In the genomic region with DNA sequence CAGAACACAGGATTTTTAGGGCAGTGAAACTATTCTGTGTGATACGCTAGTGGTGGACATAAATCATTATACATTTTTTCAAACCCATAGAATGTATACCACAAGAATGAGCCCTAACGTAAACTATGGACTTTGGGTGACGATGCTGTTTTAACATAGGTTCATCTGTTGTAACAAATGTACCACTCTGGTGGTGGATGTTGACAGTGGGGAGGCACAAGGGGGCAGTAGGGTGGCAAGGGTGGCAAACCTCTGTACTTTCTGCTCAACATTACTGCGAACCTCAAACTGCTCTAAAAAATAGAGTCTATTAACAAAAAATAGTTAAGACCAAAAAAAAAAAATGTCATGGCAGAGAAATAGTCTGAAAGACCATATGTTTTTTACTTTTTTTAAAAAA, we compare ENCODE assay signal across 9 cellular contexts. TPM values are rescaled to one million over a fixed set of nuclear protein-coding genes. Genes with fewer than 3 reads are reported as not detected.
DNase-seq lines count a peak whose midpoint lies in the region; ATAC-seq and TF ChIP-seq lines count a peak whose summit lies in the region.
"Had no signal": no experiment of that assay in that cellular context is flagged by ENCODE, and none has a peak within 500 bp of the region (broad histone marks: within the 10 kb centered on the region; RNA-seq: fewer than 3 reads in every experiment).

No MANE protein-coding gene starts in this region.

- TF ChIP-seq CTCF in WTC11 (IDR thresholded peaks at IDR 0.05), result no peak

- peak in 3 of 5 experiments; percentile 12 to 73 (median 21) for DNase-seq in T-helper 2 cell
- no peak for DNase-seq in T-helper 2 cell treated with Interferon-gamma antibody and Interleukin-4, amounts not matched to agents 5 μg/mL and 100 μg/mL, for 36 hours (ENCODE audit: low spot score)
- DNase-seq in activated CD4-positive, alpha-beta T cell treated with anti-CD3 and anti-CD28 coated beads, Interleukin-2, amount 50 U/mL, for 1 hour, result peak; percentile 43
- DNase-seq in globus pallidus (ENCODE audit: low spot score), result peak; percentile 58
- no peak for DNase-seq in HEK293T (ENCODE audit: extremely low spot score)
- no peak for DNase-seq in WTC11 (ENCODE audit: low spot score)
- DNase-seq: C1 segment of cervical spinal cord had no signal

- POLR2A ChIA-PET in HEK293T (lab: Yijun Ruan, JAX), result interaction anchor here (0.7 kb wide), 1 partner anchor 15 kb away, joined by 4 read pairs; no protein-coding TSS in a partner anchor
- POLR2A ChIA-PET in WTC11 (lab: Charles Lee), result no interaction called here

- H3K27me3 Mint-ChIP-seq in T-helper 2 cell treated with Interferon-gamma antibody and Interleukin-4, amounts not matched to agents 5 μg/mL and 100 μg/mL, for 36 hours (ENCODE audit: low read depth), result peaks cover 31% of the 10 kb centered on the region
- H3K27me3 Mint-ChIP-seq in stimulated activated naive CD8-positive, alpha-beta T cell treated with anti-CD3 and anti-CD28 coated beads, Interleukin-15, Interleukin-2, amounts not matched to agents 100 ng/mL and 50 ng/mL, for 24 hours, result no peaks in the 10 kb centered on the region
- H3K27me3 Mint-ChIP-seq in WTC11 (ENCODE audit: low read depth), result peaks cover 3% of the 10 kb centered on the region; the same call in 1 of the 2 replicates

- ATAC-seq in HG02610 (IDR thresholded peaks at IDR 0.05; ENCODE audit: unreplicated experiment) (no peak), WTC11 (no peak)

- H3K36me3 Mint-ChIP-seq in T-helper 2 cell treated with Interferon-gamma antibody and Interleukin-4, amounts not matched to agents 5 μg/mL and 100 μg/mL, for 36 hours (ENCODE audit: low read depth), result no peaks in the 10 kb centered on the region
- H3K36me3 Mint-ChIP-seq in stimulated activated naive CD8-positive, alpha-beta T cell treated with anti-CD3 and anti-CD28 coated beads, Interleukin-15, Interleukin-2, amounts not matched to agents 100 ng/mL and 50 ng/mL, for 24 hours (ENCODE audit: low read depth), result no peaks in the 10 kb centered on the region
- no peaks in the 10 kb centered on the region for H3K36me3 Mint-ChIP-seq in WTC11

- H3K9me3 Mint-ChIP-seq in T-helper 2 cell treated with Interferon-gamma antibody and Interleukin-4, amounts not matched to agents 5 μg/mL and 100 μg/mL, for 36 hours, result no peaks in the 10 kb centered on the region
- no peaks in the 10 kb centered on the region for H3K9me3 Mint-ChIP-seq in stimulated activated naive CD8-positive, alpha-beta T cell treated with anti-CD3 and anti-CD28 coated beads, Interleukin-15, Interleukin-2, amounts not matched to agents 100 ng/mL and 50 ng/mL, for 24 hours
- peaks cover 12% of the 10 kb centered on the region for H3K9me3 Mint-ChIP-seq in WTC11

- no peaks in the 10 kb centered on the region for H3K4me1 Mint-ChIP-seq in T-helper 2 cell treated with Interferon-gamma antibody and Interleukin-4, amounts not matched to agents 5 μg/mL and 100 μg/mL, for 36 hours (ENCODE audit: low read depth)
- H3K4me1 Mint-ChIP-seq in stimulated activated naive CD8-positive, alpha-beta T cell treated with anti-CD3 and anti-CD28 coated beads, Interleukin-15, Interleukin-2, amounts not matched to agents 100 ng/mL and 50 ng/mL, for 24 hours (ENCODE audit: low read depth), result peaks cover 5% of the 10 kb centered on the region
- no peaks in the 10 kb centered on the region; the same call in 1 of the 2 replicates for H3K4me1 Mint-ChIP-seq in WTC11

- no peak overlapping the region for H3K4me3 Mint-ChIP-seq in T-helper 2 cell treated with Interferon-gamma antibody and Interleukin-4, amounts not matched to agents 5 μg/mL and 100 μg/mL, for 36 hours
- no peak overlapping the region for H3K4me3 Mint-ChIP-seq in stimulated activated naive CD8-positive, alpha-beta T cell treated with anti-CD3 and anti-CD28 coated beads, Interleukin-15, Interleukin-2, amounts not matched to agents 100 ng/mL and 50 ng/mL, for 24 hours
- no peak overlapping the region for H3K4me3 Mint-ChIP-seq in WTC11

- H3K27ac Mint-ChIP-seq in T-helper 2 cell treated with Interferon-gamma antibody and Interleukin-4, amounts not matched to agents 5 μg/mL and 100 μg/mL, for 36 hours, result no peak overlapping the region
- H3K27ac Mint-ChIP-seq in stimulated activated naive CD8-positive, alpha-beta T cell treated with anti-CD3 and anti-CD28 coated beads, Interleukin-15, Interleukin-2, amounts not matched to agents 100 ng/mL and 50 ng/mL, for 24 hours, result peak overlapping the region; percentile 27
- H3K27ac Mint-ChIP-seq in WTC11, result no peak overlapping the region

- CTCF ChIA-PET in HEK293T (lab: Yijun Ruan, JAX) (interaction anchor here (0.6 kb wide), 2 partner anchors 123 to 704 kb away, joined by 6 to 8 read pairs; no protein-coding TSS in a partner anchor), WTC11 (lab: Charles Lee) (interaction anchor here (0.8 to 2.1 kb wide), 4 partner anchors 9 to 81 kb away, joined by 3 to 13 read pairs (median 8); partner anchors contain the start of gene MVB12B)

TF ChIP-seq in HEK293T, 16 proteins besides CTCF, POLR2A, EP300 and RAD21:
- TF ChIP-seq L3MBTL2 (conservative IDR thresholded peaks at IDR 0.05) (no peak), CTBP1 (IDR thresholded peaks at IDR 0.05; ENCODE audit: borderline replicate concordance) (no peak), FOXA1 (IDR thresholded peaks at IDR 0.05) (no peak), ARNT (IDR thresholded peaks at IDR 0.05) (no peak), FOXK2 (IDR thresholded peaks at IDR 0.05) (no peak), HDGF (IDR thresholded peaks at IDR 0.05; ENCODE audit: borderline replicate concordance) (no peak), NFRKB (IDR thresholded peaks at IDR 0.05) (no peak), SP1 (IDR thresholded peaks at IDR 0.05) (no peak), ZNF384 (IDR thresholded peaks at IDR 0.05) (no peak), FOXM1 (IDR thresholded peaks at IDR 0.05; ENCODE audit: borderline replicate concordance) (no peak), SUZ12 (IDR thresholded peaks at IDR 0.05) (no peak), LEF1 (IDR thresholded peaks at IDR 0.05; ENCODE audit: borderline replicate concordance) (no peak)
- TF ChIP-seq, protein P1, sequence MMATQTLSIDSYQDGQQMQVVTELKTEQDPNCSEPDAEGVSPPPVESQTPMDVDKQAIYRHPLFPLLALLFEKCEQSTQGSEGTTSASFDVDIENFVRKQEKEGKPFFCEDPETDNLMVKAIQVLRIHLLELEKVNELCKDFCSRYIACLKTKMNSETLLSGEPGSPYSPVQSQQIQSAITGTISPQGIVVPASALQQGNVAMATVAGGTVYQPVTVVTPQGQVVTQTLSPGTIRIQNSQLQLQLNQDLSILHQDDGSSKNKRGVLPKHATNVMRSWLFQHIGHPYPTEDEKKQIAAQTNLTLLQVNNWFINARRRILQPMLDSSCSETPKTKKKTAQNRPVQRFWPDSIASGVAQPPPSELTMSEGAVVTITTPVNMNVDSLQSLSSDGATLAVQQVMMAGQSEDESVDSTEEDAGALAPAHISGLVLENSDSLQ (IDR thresholded peaks at IDR 0.05), result no peak

TF ChIP-seq in WTC11, 78 proteins besides CTCF, POLR2A, EP300 and RAD21 (continues in another document):
- TF ChIP-seq ARID4B (CRISPR knock-in tag; IDR thresholded peaks at IDR 0.05; ENCODE audit: borderline replicate concordance) (no peak), CBFB (CRISPR knock-in tag; IDR thresholded peaks at IDR 0.05; ENCODE audit: low read depth) (no peak), PRRX2 (CRISPR knock-in tag; IDR thresholded peaks at IDR 0.05) (no peak)
- TF ChIP-seq, protein P2, sequence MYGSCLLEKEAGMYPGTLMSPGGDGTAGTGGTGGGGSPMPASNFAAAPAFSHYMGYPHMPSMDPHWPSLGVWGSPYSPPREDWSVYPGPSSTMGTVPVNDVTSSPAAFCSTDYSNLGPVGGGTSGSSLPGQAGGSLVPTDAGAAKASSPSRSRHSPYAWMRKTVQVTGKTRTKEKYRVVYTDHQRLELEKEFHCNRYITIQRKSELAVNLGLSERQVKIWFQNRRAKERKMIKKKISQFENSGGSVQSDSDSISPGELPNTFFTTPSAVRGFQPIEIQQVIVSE (CRISPR knock-in tag; IDR thresholded peaks at IDR 0.05; ENCODE audit: borderline replicate concordance), result no peak

RNA-seq across cellular contexts. Expression of gene MVB12B, which starts 9.1 kb away (rescaled TPM):
- 4.9 to 5.7 TPM (median 5.5 TPM) in 3 replicates for total RNA-seq in WTC11 (2021)

Comparison
In these comparisons a context has a peak if more than half of its experiments do, and no peak if none do; other contexts are left out.
1. DNase-seq: peak in T-helper 2 cell (3 of 5), activated CD4-positive, alpha-beta T cell treated with anti-CD3 and anti-CD28 coated beads, Interleukin-2, amount 50 U/mL, for 1 hour (single experiment) and globus pallidus (single experiment); none in T-helper 2 cell treated with Interferon-gamma antibody and Interleukin-4, amounts not matched to agents 5 μg/mL and 100 μg/mL, for 36 hours (single experiment), HEK293T (single experiment) and WTC11 (single experiment).